Comparison of ENCODE assay signal across 21 cellular contexts in the genomic region with DNA sequence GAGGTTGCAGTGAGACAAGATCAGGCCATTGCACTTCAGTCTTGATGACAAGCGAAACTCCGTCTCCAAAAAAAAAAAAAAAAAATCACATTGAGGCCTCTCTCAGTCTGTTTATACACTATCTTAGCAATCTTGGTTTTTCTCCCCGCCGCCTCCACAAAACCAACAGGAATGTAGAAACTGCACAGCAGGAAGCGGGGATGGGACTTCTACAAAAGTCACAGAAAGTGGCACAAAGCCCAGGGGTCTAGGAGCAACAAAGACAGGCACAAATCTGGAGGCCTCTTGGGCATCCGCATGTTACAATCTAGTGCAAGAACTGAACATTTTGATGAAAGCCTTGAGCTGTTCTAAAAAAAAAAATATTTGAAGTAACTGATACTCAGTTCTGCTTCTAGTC.
"Had no signal": no experiment of that assay in that cellular context is flagged by ENCODE, and none has a peak within 500 bp of the region (broad histone marks: within the 10 kb centered on the region; RNA-seq: fewer than 3 reads in every experiment).

No MANE protein-coding gene starts in this region.

- H3K27me3 ChIP-seq: gastrocnemius medialis, testis, vagina had no signal

- H3K4me1 ChIP-seq: gastrocnemius medialis, testis, vagina had no signal

- ATAC-seq: esophagus mucosa, gastrocnemius medialis, left cardiac atrium, mucosa of descending colon, sciatic nerve had no signal

- H3K4me3 ChIP-seq: gastrocnemius medialis, mucosa of descending colon, testis, vagina had no signal

- H3K27ac ChIP-seq: gastrocnemius medialis, testis, vagina had no signal

- H3K9me3 ChIP-seq: gastrocnemius medialis, mucosa of descending colon, testis, vagina had no signal

- DNase-seq: activated CD4-positive, alpha-beta memory T cell treated with anti-CD3 and anti-CD28 coated beads for 36 hours; activated CD4-positive, alpha-beta T cell treated with anti-CD3 and anti-CD28 coated beads for 48 hours; activated naive CD4-positive, alpha-beta T cell treated with Interleukin-2 at 50 U/mL for 16 hours; activated naive CD8-positive, alpha-beta T cell treated with anti-CD3 and anti-CD28 coated beads for 36 hours; activated T-cell treated with anti-CD3 and anti-CD28 coated beads, Interleukin-2, amount 50 U/mL, for 48 hours; amniotic stem cell; effector memory CD4-positive, alpha-beta T cell; gastrocnemius medialis; hippocampal formation; left cardiac atrium; mucosa of descending colon; naive B cell; nucleus accumbens; posterior cingulate gyrus; stimulated activated CD4-positive, alpha-beta T cell treated with anti-CD3 and anti-CD28 coated beads, Interleukin-2, amount 100 ng/mL, for 48 hours; stimulated activated naive CD4-positive, alpha-beta T cell; T-helper 9 cell; testis had no signal
